6 cellular contexts compared by ENCODE assay signal in the genomic region with DNA sequence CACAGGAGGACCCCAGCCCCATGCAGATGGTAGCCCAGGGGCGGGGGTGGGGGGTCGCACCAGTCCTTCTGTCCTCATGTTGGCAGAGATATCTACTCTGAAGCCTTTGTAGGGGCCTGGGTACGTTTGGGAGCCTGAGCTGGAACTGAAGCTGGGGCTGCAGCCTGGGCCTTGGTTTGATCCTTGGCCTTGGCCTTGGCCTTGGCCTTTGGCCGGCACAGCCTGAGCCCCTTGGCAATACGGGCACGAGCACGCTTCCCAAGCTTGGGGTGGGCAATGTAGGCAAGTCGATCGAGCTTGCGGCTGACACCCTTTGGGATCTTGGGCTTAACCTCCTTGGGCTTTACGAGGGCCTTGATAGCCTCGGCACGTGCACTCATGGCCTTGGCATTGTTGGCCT. TPM values are rescaled to one million over a fixed set of nuclear protein-coding genes. Genes with fewer than 3 reads are reported as not detected.
DNase-seq lines count a peak whose midpoint lies in the region; TF ChIP-seq lines count a peak whose summit lies in the region.
"Not testable (repeated sequence)": the region's sequence is repeated elsewhere in the genome, so short reads cannot be mapped to it uniquely, and the experiment has no call there.

No MANE protein-coding gene starts in this region.

- peaks cover 40 to 51% (median 42%) of the 10 kb centered on the region in 11 experiments for H3K36me3 ChIP-seq in BLaER1 treated with 17β-estradiol and CSF1 and Interleukin-3, amounts not matched to agents 10 nM and 100 nM
- H3K36me3 ChIP-seq in HUES48 (ENCODE audit: control insufficient read depth, insufficient read depth, low read length): peaks cover 38% of the 10 kb centered on the region
- H3K36me3 ChIP-seq in endodermal cell (ENCODE audit: control insufficient read depth, insufficient read depth, low read length): peaks cover 32% of the 10 kb centered on the region
- peaks cover 16% of the 10 kb centered on the region for H3K36me3 ChIP-seq in neural progenitor cell

- H3K27me3 ChIP-seq in BLaER1 treated with 17β-estradiol and CSF1 and Interleukin-3, amounts not matched to agents 10 nM and 100 nM; HUES48 (ENCODE audit: control insufficient read depth, insufficient read depth, low read length); endodermal cell (ENCODE audit: control insufficient read depth, insufficient read depth, low read length, poor library complexity, severe bottlenecking); neural progenitor cell: not testable (repeated sequence)

- H3K4me1 Mint-ChIP-seq in T-helper 2 cell treated with Interferon-gamma antibody and Interleukin-4, amounts not matched to agents 5 μg/mL and 100 μg/mL, for 36 hours (ENCODE audit: low read depth): peaks cover 26% of the 10 kb centered on the region
- peaks cover 25% of the 10 kb centered on the region for H3K4me1 Mint-ChIP-seq in activated T-helper 2 cell treated with anti-CD3 and anti-CD28 coated beads, Interferon-gamma antibody, Interleukin-2, Interleukin-4, amounts not matched to agents 10 μg/mL and 5 μg/mL and 100 μg/mL, durations not matched to agents 14 hours and 24 hours and 36 hours (ENCODE audit: low read depth)
- H3K4me1 Mint-ChIP-seq in endodermal cell: peaks cover 23% of the 10 kb centered on the region
- H3K4me1 Mint-ChIP-seq in neural progenitor cell: peaks cover 37% of the 10 kb centered on the region

- peaks cover 37 to 46% (median 38%) of the 10 kb centered on the region in 10 experiments for H3K4me1 ChIP-seq in BLaER1 treated with 17β-estradiol and CSF1 and Interleukin-3, amounts not matched to agents 10 nM and 100 nM
- H3K4me1 ChIP-seq in HUES48 (ENCODE audit: control insufficient read depth, insufficient read depth, low read length) (peaks cover 17% of the 10 kb centered on the region), endodermal cell (ENCODE audit: control insufficient read depth, insufficient read depth, low read length) (peaks cover 12% of the 10 kb centered on the region), neural progenitor cell (peaks cover 11% of the 10 kb centered on the region)

- not testable (repeated sequence) for DNase-seq in T-helper 2 cell treated with Interferon-gamma antibody and Interleukin-4, amounts not matched to agents 5 μg/mL and 100 μg/mL, for 36 hours (ENCODE audit: low spot score); activated T-helper 2 cell treated with anti-CD3 and anti-CD28 coated beads, Interferon-gamma antibody, Interleukin-2, Interleukin-4, amounts not matched to agents 10 μg/mL and 5 μg/mL and 100 μg/mL, durations not matched to agents 14 hours and 24 hours and 36 hours (ENCODE audit: low spot score); endodermal cell; neural progenitor cell (ENCODE audit: low spot score)

- peak overlapping the region; percentile 94 to 99 (median 97); a peak in 21 of 22 replicates for H3K9ac ChIP-seq in BLaER1 treated with 17β-estradiol and CSF1 and Interleukin-3, amounts not matched to agents 10 nM and 100 nM
- H3K9ac ChIP-seq in HUES48 (ENCODE audit: low read depth, low read length); endodermal cell (ENCODE audit: extremely low read depth, low read length, poor library complexity, severe bottlenecking); neural progenitor cell: not testable (repeated sequence)

- peak overlapping the region; percentile 100 for H3K4me3 Mint-ChIP-seq in T-helper 2 cell treated with Interferon-gamma antibody and Interleukin-4, amounts not matched to agents 5 μg/mL and 100 μg/mL, for 36 hours
- H3K4me3 Mint-ChIP-seq in activated T-helper 2 cell treated with anti-CD3 and anti-CD28 coated beads, Interferon-gamma antibody, Interleukin-2, Interleukin-4, amounts not matched to agents 10 μg/mL and 5 μg/mL and 100 μg/mL, durations not matched to agents 14 hours and 24 hours and 36 hours (ENCODE audit: low read depth): peak overlapping the region; percentile 100
- H3K4me3 Mint-ChIP-seq in endodermal cell: peak overlapping the region; percentile 100
- peak overlapping the region; percentile 100 for H3K4me3 Mint-ChIP-seq in neural progenitor cell

- H3F3A ChIP-seq in neural progenitor cell (ENCODE audit: low read depth): peaks cover 54% of the 10 kb centered on the region

- peak overlapping the region in 9 of 10 experiments; percentile 81 to 97 (median 90); a peak in 16 of 20 replicates for H3K4me3 ChIP-seq in BLaER1 treated with 17β-estradiol and CSF1 and Interleukin-3, amounts not matched to agents 10 nM and 100 nM
- not testable (repeated sequence) for H3K4me3 ChIP-seq in HUES48 (ENCODE audit: low read depth, low read length); neural progenitor cell
- peak overlapping the region; percentile 94 for H3K4me3 ChIP-seq in endodermal cell (ENCODE audit: low read length)

- H3K36me3 Mint-ChIP-seq in T-helper 2 cell treated with Interferon-gamma antibody and Interleukin-4, amounts not matched to agents 5 μg/mL and 100 μg/mL, for 36 hours (ENCODE audit: low read depth): peaks cover 37% of the 10 kb centered on the region
- peaks cover 49% of the 10 kb centered on the region for H3K36me3 Mint-ChIP-seq in activated T-helper 2 cell treated with anti-CD3 and anti-CD28 coated beads, Interferon-gamma antibody, Interleukin-2, Interleukin-4, amounts not matched to agents 10 μg/mL and 5 μg/mL and 100 μg/mL, durations not matched to agents 14 hours and 24 hours and 36 hours (ENCODE audit: low read depth)
- H3K36me3 Mint-ChIP-seq in endodermal cell (ENCODE audit: low read depth) (peaks cover 45% of the 10 kb centered on the region), neural progenitor cell (peaks cover 30% of the 10 kb centered on the region)

- H3K79me2 ChIP-seq in neural progenitor cell (ENCODE audit: low read depth): peaks cover 35% of the 10 kb centered on the region

- peak overlapping the region; percentile 97 to 100 (median 100) for H3K4me2 ChIP-seq in BLaER1 treated with 17β-estradiol and CSF1 and Interleukin-3, amounts not matched to agents 10 nM and 100 nM
- not testable (repeated sequence) for H3K4me2 ChIP-seq in neural progenitor cell

- H3K27ac Mint-ChIP-seq in T-helper 2 cell treated with Interferon-gamma antibody and Interleukin-4, amounts not matched to agents 5 μg/mL and 100 μg/mL, for 36 hours; neural progenitor cell: not testable (repeated sequence)
- H3K27ac Mint-ChIP-seq in activated T-helper 2 cell treated with anti-CD3 and anti-CD28 coated beads, Interferon-gamma antibody, Interleukin-2, Interleukin-4, amounts not matched to agents 10 μg/mL and 5 μg/mL and 100 μg/mL, durations not matched to agents 14 hours and 24 hours and 36 hours: peak overlapping the region; percentile 100
- H3K27ac Mint-ChIP-seq in endodermal cell: peak overlapping the region; percentile 84

- not testable (repeated sequence) for H3K27me3 Mint-ChIP-seq in T-helper 2 cell treated with Interferon-gamma antibody and Interleukin-4, amounts not matched to agents 5 μg/mL and 100 μg/mL, for 36 hours (ENCODE audit: low read depth); activated T-helper 2 cell treated with anti-CD3 and anti-CD28 coated beads, Interferon-gamma antibody, Interleukin-2, Interleukin-4, amounts not matched to agents 10 μg/mL and 5 μg/mL and 100 μg/mL, durations not matched to agents 14 hours and 24 hours and 36 hours (ENCODE audit: low read depth); endodermal cell (ENCODE audit: insufficient read depth); neural progenitor cell (ENCODE audit: insufficient read depth, low read depth)

- not testable (repeated sequence) for H3K9me3 Mint-ChIP-seq in T-helper 2 cell treated with Interferon-gamma antibody and Interleukin-4, amounts not matched to agents 5 μg/mL and 100 μg/mL, for 36 hours; activated T-helper 2 cell treated with anti-CD3 and anti-CD28 coated beads, Interferon-gamma antibody, Interleukin-2, Interleukin-4, amounts not matched to agents 10 μg/mL and 5 μg/mL and 100 μg/mL, durations not matched to agents 14 hours and 24 hours and 36 hours; endodermal cell; neural progenitor cell

- TF ChIP-seq CTCF in endodermal cell (conservative IDR thresholded peaks at IDR 0.05); neural progenitor cell (IDR thresholded peaks at IDR 0.05): not testable (repeated sequence)

- H2AFZ ChIP-seq in neural progenitor cell (replicated peaks): not testable (repeated sequence)

- not testable (repeated sequence) for H3K9me3 ChIP-seq in BLaER1 treated with 17β-estradiol and CSF1 and Interleukin-3, amounts not matched to agents 10 nM and 100 nM (replicated peaks in 1 of 11); HUES48 (ENCODE audit: control insufficient read depth, insufficient read depth, low read length); endodermal cell (ENCODE audit: control insufficient read depth, low read length); neural progenitor cell (ENCODE audit: low read depth)

- WGBS in endodermal cell (ENCODE audit: insufficient coverage in 1 of 2, insufficient read length in 1 of 2), 2 experiments: 90 to 100% methylated on average over 2 to 7 of the region's 13 CpGs

- peak overlapping the region in 5 of 11 experiments; percentile 91 to 96 (median 95); a peak in 8 of 22 replicates for H3K27ac ChIP-seq in BLaER1 treated with 17β-estradiol and CSF1 and Interleukin-3, amounts not matched to agents 10 nM and 100 nM
- H3K27ac ChIP-seq in HUES48 (ENCODE audit: low read depth, low read length): peak overlapping the region; percentile 93
- H3K27ac ChIP-seq in endodermal cell (ENCODE audit: low read depth, low read length); neural progenitor cell: not testable (repeated sequence)

- intact Hi-C loops in activated T-helper 2 cell treated with anti-CD3 and anti-CD28 coated beads, Interferon-gamma antibody, Interleukin-2, Interleukin-4, amounts not matched to agents 10 μg/mL and 5 μg/mL and 100 μg/mL, durations not matched to agents 14 hours and 24 hours and 36 hours (cut with micrococcal nuclease): loop anchor here (2.0 kb wide), 2 partner anchors 19 to 51 kb away; a partner anchor contains a TSS

- H4K20me1 ChIP-seq in BLaER1 treated with 17β-estradiol and CSF1 and Interleukin-3, amounts not matched to agents 10 nM and 100 nM: peaks cover 35 to 64% (median 57%) of the 10 kb centered on the region in 11 experiments; a peak in 21 of 22 replicates
- peaks cover 29% of the 10 kb centered on the region for H4K20me1 ChIP-seq in neural progenitor cell (ENCODE audit: low read depth)

RNA-seq across cellular contexts. Expression of a gene that starts 2.0 kb away (rescaled TPM):
- 1,666 and 1,693 TPM in 2 replicates for total RNA-seq in activated T-helper 2 cell treated with anti-CD3 and anti-CD28 coated beads, Interferon-gamma antibody, Interleukin-2, Interleukin-4, amounts not matched to agents 10 μg/mL and 5 μg/mL and 100 μg/mL, durations not matched to agents 14 hours and 24 hours and 36 hours
- total RNA-seq in endodermal cell (1,000 to 10,000 TPM; 1,325 to 1,600 TPM), neural progenitor cell (ENCODE audit: low replicate concordance) (1,431 and 2,019 TPM in 2 replicates)
- polyA plus RNA-seq in endodermal cell (2013, experiment 1 of 2): 1,775 TPM
- polyA plus RNA-seq in endodermal cell (2013, experiment 2 of 2): 1,656 TPM

RNA-seq across cellular contexts. Expression of a gene that starts 10.3 kb away (rescaled TPM):
- 62.8 and 64.6 TPM in 2 replicates for total RNA-seq in activated T-helper 2 cell treated with anti-CD3 and anti-CD28 coated beads, Interferon-gamma antibody, Interleukin-2, Interleukin-4, amounts not matched to agents 10 μg/mL and 5 μg/mL and 100 μg/mL, durations not matched to agents 14 hours and 24 hours and 36 hours
- total RNA-seq in endodermal cell: 10 to 100 TPM; 58.2 to 69.4 TPM
- polyA plus RNA-seq in endodermal cell (2013, experiment 1 of 2): 26.0 TPM
- 22.8 TPM for polyA plus RNA-seq in endodermal cell (2013, experiment 2 of 2)
- total RNA-seq in neural progenitor cell (ENCODE audit: low replicate concordance): 17.3 and 31.8 TPM in 2 replicates

RNA-seq across cellular contexts. Expression of a gene that starts 18.8 kb away (rescaled TPM):
- 13.5 and 15.9 TPM in 2 replicates for total RNA-seq in activated T-helper 2 cell treated with anti-CD3 and anti-CD28 coated beads, Interferon-gamma antibody, Interleukin-2, Interleukin-4, amounts not matched to agents 10 μg/mL and 5 μg/mL and 100 μg/mL, durations not matched to agents 14 hours and 24 hours and 36 hours
- total RNA-seq in endodermal cell (10 to 100 TPM in 1 of 2 donors, 1 to 10 TPM in 1; 9.6 to 10.1 TPM), neural progenitor cell (ENCODE audit: low replicate concordance) (4.0 and 14.7 TPM in 2 replicates)
- polyA plus RNA-seq in endodermal cell (2013, experiment 1 of 2): 14.9 TPM
- polyA plus RNA-seq in endodermal cell (2013, experiment 2 of 2): 15.1 TPM

RNA-seq across cellular contexts. Expression of a gene that starts 19.8 kb away (rescaled TPM):
- total RNA-seq in activated T-helper 2 cell treated with anti-CD3 and anti-CD28 coated beads, Interferon-gamma antibody, Interleukin-2, Interleukin-4, amounts not matched to agents 10 μg/mL and 5 μg/mL and 100 μg/mL, durations not matched to agents 14 hours and 24 hours and 36 hours: 49.2 and 51.6 TPM in 2 replicates
- total RNA-seq in endodermal cell: 10 to 100 TPM; 11.4 to 12.9 TPM
- 10.4 TPM for polyA plus RNA-seq in endodermal cell (2013, experiment 1 of 2)
- polyA plus RNA-seq in endodermal cell (2013, experiment 2 of 2): 8.6 TPM
- total RNA-seq in neural progenitor cell (ENCODE audit: low replicate concordance): 6.0 and 8.3 TPM in 2 replicates

RNA-seq across cellular contexts. Expression of a gene that starts 26.4 kb away (rescaled TPM):
- 21.1 and 23.8 TPM in 2 replicates for total RNA-seq in activated T-helper 2 cell treated with anti-CD3 and anti-CD28 coated beads, Interferon-gamma antibody, Interleukin-2, Interleukin-4, amounts not matched to agents 10 μg/mL and 5 μg/mL and 100 μg/mL, durations not matched to agents 14 hours and 24 hours and 36 hours
- total RNA-seq in endodermal cell (10 to 100 TPM; 54.1 to 68.1 TPM), neural progenitor cell (ENCODE audit: low replicate concordance) (30.5 and 82.3 TPM in 2 replicates)
- 184 TPM for polyA plus RNA-seq in endodermal cell (2013, experiment 1 of 2)
- 158 TPM for polyA plus RNA-seq in endodermal cell (2013, experiment 2 of 2)
